7 cellular contexts compared by ENCODE assay signal in genomic region chr3:175792245-175792644, GRCh38.
"Had no signal": no experiment of that assay in that cellular context is flagged by ENCODE, and none has a peak within 500 bp of the region (broad histone marks: within the 10 kb centered on the region; RNA-seq: fewer than 3 reads in every experiment).

No MANE protein-coding gene starts in this region.

- H3K9me3 ChIP-seq: HAP-1 had no signal

- H3K4me3 ChIP-seq: GM23248, HAP-1 had no signal

- H3K4me1 Mint-ChIP-seq: IgD-negative memory B cell had no signal

- H3K27me3 Mint-ChIP-seq: IgD-negative memory B cell had no signal

- H2AFZ ChIP-seq: GM23248 had no signal

- DNase-seq: GM23248, GOT3, H7, KBM-7 had no signal

- H3K9ac ChIP-seq: GM23248 had no signal

- FAIRE-seq: HTR-8/SVneo had no signal

- H3K4me3 Mint-ChIP-seq: IgD-negative memory B cell had no signal

- H3K4me1 ChIP-seq: HAP-1 had no signal

- H3K27ac Mint-ChIP-seq: IgD-negative memory B cell had no signal

- H3K27ac ChIP-seq: GM23248 had no signal

- H3K36me3 ChIP-seq: HAP-1 had no signal

- H3K36me3 Mint-ChIP-seq: IgD-negative memory B cell had no signal
